In genomic region chr12:29220632-29221336, GRCh38 we compare ENCODE assay signal across 18 cellular contexts.
"Had no signal": no experiment of that assay in that cellular context is flagged by ENCODE, and none has a peak within 500 bp of the region (broad histone marks: within the 10 kb centered on the region; RNA-seq: fewer than 3 reads in every experiment).

No MANE protein-coding gene starts in this region.

- H3K9me3 Mint-ChIP-seq: activated CD4-positive, alpha-beta T cell treated with anti-CD3 and anti-CD28 coated beads, Interleukin-2, amount 10 ng/mL, durations not matched to agents 24 days and 14 days; activated T-cell treated with anti-CD3 and anti-CD28 coated beads, Interleukin-2, amount 50 U/mL, for 24 hours; activated T-helper 2 cell treated with anti-CD3 and anti-CD28 coated beads, Interferon-gamma antibody, Interleukin-2, Interleukin-4, amounts not matched to agents 10 μg/mL and 5 μg/mL and 100 μg/mL, durations not matched to agents 14 hours and 24 hours and 36 hours had no signal

- H3K27me3 Mint-ChIP-seq: activated T-cell treated with anti-CD3 and anti-CD28 coated beads, Interleukin-2, amount 50 U/mL, for 24 hours; brain; stimulated activated naive CD8-positive, alpha-beta T cell treated with anti-CD3 and anti-CD28 coated beads, Interleukin-15, Interleukin-2, amounts not matched to agents 100 ng/mL and 50 ng/mL, for 24 hours had no signal

- H3K4me3 ChIP-seq: heart left ventricle, left ventricle myocardium inferior, upper lobe of right lung had no signal

- H3K27me3 ChIP-seq: heart left ventricle, upper lobe of right lung had no signal

- H3K36me3 Mint-ChIP-seq: brain had no signal

- DNase-seq: activated CD4-positive, alpha-beta T cell treated with anti-CD3 and anti-CD28 coated beads, Interleukin-2, amount 10 ng/mL, durations not matched to agents 24 days and 14 days; activated CD8-positive, alpha-beta T cell treated with anti-CD3 and anti-CD28 coated beads, Interleukin-2, amount 10 ng/mL, durations not matched to agents 7 days and 5 days; activated naive CD4-positive, alpha-beta T cell treated with Interleukin-2 at 50 U/mL for 16 hours; activated naive CD8-positive, alpha-beta T cell treated with anti-CD3 and anti-CD28 coated beads, Interleukin-2, amount 10 ng/mL, durations not matched to agents 7 days and 5 days; activated T-cell treated with anti-CD3 and anti-CD28 coated beads, Interleukin-2, amount 50 U/mL, for 24 hours; central memory CD4-positive, alpha-beta T cell; foreskin melanocyte; heart left ventricle; left ventricle myocardium inferior; stimulated activated CD4-positive, alpha-beta T cell treated with anti-CD3 and anti-CD28 coated beads, Interleukin-2, amount 100 ng/mL, for 48 hours; T1000; upper lobe of right lung had no signal

- H3K27ac ChIP-seq: heart left ventricle, left ventricle myocardium inferior, upper lobe of right lung had no signal

- H3K36me3 ChIP-seq: heart left ventricle, left ventricle myocardium inferior, upper lobe of right lung had no signal

- H3K4me1 Mint-ChIP-seq: activated CD4-positive, alpha-beta T cell treated with anti-CD3 and anti-CD28 coated beads, Interleukin-2, amount 10 ng/mL, durations not matched to agents 24 days and 14 days; activated naive CD8-positive, alpha-beta T cell treated with anti-CD3 and anti-CD28 coated beads, Interleukin-2, amount 10 ng/mL, durations not matched to agents 7 days and 5 days; brain; neural crest cell had no signal

- ATAC-seq: activated CD8-positive, alpha-beta T cell treated with anti-CD3 and anti-CD28 coated beads, Interleukin-2, amount 10 ng/mL, durations not matched to agents 7 days and 5 days; heart left ventricle; upper lobe of right lung had no signal

- H3K4me3 Mint-ChIP-seq: activated CD4-positive, alpha-beta T cell treated with anti-CD3 and anti-CD28 coated beads, Interleukin-2, amount 10 ng/mL, durations not matched to agents 24 days and 14 days; activated CD8-positive, alpha-beta T cell treated with anti-CD3 and anti-CD28 coated beads, Interleukin-2, amount 10 ng/mL, durations not matched to agents 7 days and 5 days; activated naive CD8-positive, alpha-beta T cell treated with anti-CD3 and anti-CD28 coated beads, Interleukin-2, amount 10 ng/mL, durations not matched to agents 7 days and 5 days; activated T-cell treated with anti-CD3 and anti-CD28 coated beads, Interleukin-2, amount 50 U/mL, for 24 hours; brain; neural crest cell; stimulated activated naive CD8-positive, alpha-beta T cell treated with anti-CD3 and anti-CD28 coated beads, Interleukin-15, Interleukin-2, amounts not matched to agents 100 ng/mL and 50 ng/mL, for 24 hours had no signal

- H3K9me3 ChIP-seq: upper lobe of right lung had no signal

- FAIRE-seq: colon had no signal

- H3K27ac Mint-ChIP-seq: activated CD4-positive, alpha-beta T cell treated with anti-CD3 and anti-CD28 coated beads, Interleukin-2, amount 10 ng/mL, durations not matched to agents 24 days and 14 days; activated CD8-positive, alpha-beta T cell treated with anti-CD3 and anti-CD28 coated beads, Interleukin-2, amount 10 ng/mL, durations not matched to agents 7 days and 5 days; activated naive CD8-positive, alpha-beta T cell treated with anti-CD3 and anti-CD28 coated beads, Interleukin-2, amount 10 ng/mL, durations not matched to agents 7 days and 5 days; activated T-cell treated with anti-CD3 and anti-CD28 coated beads, Interleukin-2, amount 50 U/mL, for 24 hours; activated T-helper 2 cell treated with anti-CD3 and anti-CD28 coated beads, Interferon-gamma antibody, Interleukin-2, Interleukin-4, amounts not matched to agents 10 μg/mL and 5 μg/mL and 100 μg/mL, durations not matched to agents 14 hours and 24 hours and 36 hours; brain; progenitor cell of endocrine pancreas; stimulated activated naive CD8-positive, alpha-beta T cell treated with anti-CD3 and anti-CD28 coated beads, Interleukin-15, Interleukin-2, amounts not matched to agents 100 ng/mL and 50 ng/mL, for 24 hours had no signal

- H3K4me1 ChIP-seq: upper lobe of right lung had no signal
